Comparison of ENCODE assay signal across 8 cellular contexts in the genomic region with DNA sequence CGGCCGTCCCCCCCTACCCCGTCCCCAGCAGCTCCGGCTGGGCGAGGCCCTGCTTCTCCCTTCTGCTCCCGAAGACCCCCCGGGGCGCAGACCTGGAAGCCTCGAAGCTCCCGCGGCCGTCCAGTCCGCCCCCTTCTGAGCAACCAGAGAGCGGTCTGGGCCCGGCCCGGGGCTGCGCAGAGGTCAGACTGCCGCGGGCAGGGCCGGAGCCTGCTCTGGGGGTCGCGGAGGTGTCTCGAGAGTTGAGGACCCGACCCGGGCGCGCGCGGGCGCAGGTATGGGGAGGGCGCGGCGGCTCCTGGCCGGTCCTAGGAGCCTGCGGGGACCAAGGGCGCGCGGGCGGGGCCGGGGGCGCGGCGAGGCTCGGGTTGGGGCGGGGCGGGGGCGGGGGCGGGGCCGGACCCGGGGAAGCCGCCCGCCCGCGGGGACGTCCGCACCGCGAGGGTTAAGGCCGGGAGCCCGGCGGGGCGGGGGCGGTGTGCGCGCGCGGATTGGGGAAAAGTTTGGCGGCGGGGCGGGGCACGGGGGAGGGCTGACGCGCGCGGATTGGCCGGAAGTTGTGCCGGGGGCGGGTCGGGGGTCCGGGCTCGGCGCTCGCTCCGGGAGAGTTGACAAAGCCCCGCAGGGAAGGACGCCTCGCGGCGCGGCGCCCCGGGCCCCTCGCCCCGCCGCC. TPM values are rescaled to one million over a fixed set of nuclear protein-coding genes. Genes with fewer than 3 reads are reported as not detected.
A peak's percentile ranks its signal among the peaks of the same experiment; 100 is the strongest.
DNase-seq lines count a peak whose midpoint lies in the region; ATAC-seq and TF ChIP-seq lines count a peak whose summit lies in the region.

A gene with protein sequence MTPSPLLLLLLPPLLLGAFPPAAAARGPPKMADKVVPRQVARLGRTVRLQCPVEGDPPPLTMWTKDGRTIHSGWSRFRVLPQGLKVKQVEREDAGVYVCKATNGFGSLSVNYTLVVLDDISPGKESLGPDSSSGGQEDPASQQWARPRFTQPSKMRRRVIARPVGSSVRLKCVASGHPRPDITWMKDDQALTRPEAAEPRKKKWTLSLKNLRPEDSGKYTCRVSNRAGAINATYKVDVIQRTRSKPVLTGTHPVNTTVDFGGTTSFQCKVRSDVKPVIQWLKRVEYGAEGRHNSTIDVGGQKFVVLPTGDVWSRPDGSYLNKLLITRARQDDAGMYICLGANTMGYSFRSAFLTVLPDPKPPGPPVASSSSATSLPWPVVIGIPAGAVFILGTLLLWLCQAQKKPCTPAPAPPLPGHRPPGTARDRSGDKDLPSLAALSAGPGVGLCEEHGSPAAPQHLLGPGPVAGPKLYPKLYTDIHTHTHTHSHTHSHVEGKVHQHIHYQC (plus strand): TSS at position 605 of the 673 bp plus-strand sequence. CDS start 860 bp downstream, outside the sequence.

- peaks cover 28% of the 10 kb centered on the region for H3K27me3 Mint-ChIP-seq in activated T-cell treated with anti-CD3 and anti-CD28 coated beads, Interleukin-2, amount 50 U/mL, for 72 hours (ENCODE audit: low read depth)
- peaks cover 26 to 30% (median 28%) of the 10 kb centered on the region in 3 donors for H3K27me3 Mint-ChIP-seq in naive B cell

- H3K4me1 Mint-ChIP-seq in activated T-cell treated with anti-CD3 and anti-CD28 coated beads, Interleukin-2, amount 50 U/mL, for 72 hours (ENCODE audit: low read depth), result peaks cover 13% of the 10 kb centered on the region
- H3K4me1 Mint-ChIP-seq in naive B cell, result peaks cover 11 to 18% (median 16%) of the 10 kb centered on the region in 3 donors

- intact Hi-C loops in PC-3 (cut with micrococcal nuclease), result no loop called here
- intact Hi-C loops in esophagus squamous epithelium (cut with DNase I), result no loop called here

- no peaks in the 10 kb centered on the region; the same call in 1 of the 2 replicates for H4K20me1 ChIP-seq in PC-3 (ENCODE audit: low read length)

- peak within 1 kb of the TSS; percentile 97 for H3K4me2 ChIP-seq in PC-3 (ENCODE audit: low read length)

- H2AFZ ChIP-seq in PC-3 (ENCODE audit: low read length), result peak within 1 kb of the TSS; percentile 73; the same call in 1 of the 2 replicates

- BruUV-seq in PC-3 (replicated peaks; lab: Mats Ljungman, UMichigan), result no TSS peak

- peak within 1 kb of the TSS; percentile 36 for H3K4me3 ChIP-seq in GM06990 (replicated peaks; ENCODE audit: low read depth, low read length)
- peak within 1 kb of the TSS; percentile 73 for H3K4me3 ChIP-seq in PC-3 (ENCODE audit: low read length)
- peak within 1 kb of the TSS; percentile 52 to 84 (median 61) for H3K4me3 ChIP-seq in esophagus squamous epithelium

- POLR2A ChIA-PET in PC-3 (lab: Charles Lee; ENCODE audit: unreplicated experiment), result interaction anchor here (0.6 to 0.7 kb wide), 2 partner anchors 42 to 158 kb away, joined by 3 to 16 read pairs; no protein-coding TSS in a partner anchor

- WGBS in esophagus squamous epithelium, 2 donors, result 5% methylated on average over 4 of the region's 95 CpGs; no CpG with 5 or more reads in 1 of the 2 donors

- H3K79me2 ChIP-seq in PC-3 (ENCODE audit: low read length), result no peaks in the 10 kb centered on the region

- H3K36me3 ChIP-seq in GM06990 (ENCODE audit: control insufficient read depth, insufficient read depth, low read length) (no peaks in the 10 kb centered on the region), PC-3 (ENCODE audit: low read depth, low read length) (no peaks in the 10 kb centered on the region), esophagus squamous epithelium (no peaks in the 10 kb centered on the region)

- CTCF ChIA-PET in PC-3 (lab: Charles Lee), result no interaction called here

- H3K9me2 ChIP-seq in PC-3 (replicated peaks; ENCODE audit: low read length), result no peaks in the 10 kb centered on the region

- no peaks in the 10 kb centered on the region for H3K9me3 ChIP-seq in PC-3 (ENCODE audit: low read length)
- H3K9me3 ChIP-seq in esophagus squamous epithelium, result peaks cover 0 to 3% (median 0%) of the 10 kb centered on the region in 3 donors

- H3K27me3 ChIP-seq in GM06990 (replicated peaks; ENCODE audit: control insufficient read depth, insufficient read depth, low read length), result no peaks in the 10 kb centered on the region
- 0 out of 2 replicates have a peak, but pooled peaks cover 5% of the 10 kb centered on the region for H3K27me3 ChIP-seq in PC-3 (ENCODE audit: low read length)
- peaks cover 0 to 31% (median 7%) of the 10 kb centered on the region in 4 donors for H3K27me3 ChIP-seq in esophagus squamous epithelium

- TF ChIP-seq CTCF in GM06990 (IDR thresholded peaks at IDR 0.05; ENCODE audit: insufficient read depth, low read length, poor library complexity, severe bottlenecking) (no peak), PC-3 (conservative IDR thresholded peaks at IDR 0.05; ENCODE audit: low read depth, low read length) (no peak), esophagus squamous epithelium (IDR thresholded peaks at IDR 0.05) (no peak)

- peaks cover 0 to 3% of the 10 kb centered on the region in 2 donors for H3K9me3 Mint-ChIP-seq in activated T-cell treated with anti-CD3 and anti-CD28 coated beads, Interleukin-2, amount 50 U/mL, for 72 hours
- H3K9me3 Mint-ChIP-seq in naive B cell, result peaks cover 0 to 5% (median 0%) of the 10 kb centered on the region in 7 donors

- ATAC-seq in HG02885 (IDR thresholded peaks at IDR 0.05; ENCODE audit: poor library complexity, unreplicated experiment) (peak; percentile 45), PC-3 (peak; percentile 53), naive B cell (ENCODE audit: low read depth in 2 of 2) (peak; percentile 61 to 63), HG02938 (IDR thresholded peaks at IDR 0.05; ENCODE audit: unreplicated experiment) (no peak)
- ATAC-seq in activated T-cell treated with anti-CD3 and anti-CD28 coated beads, Interleukin-2, amount 50 U/mL, for 72 hours (replicated peaks in 1 of 2), result peak; percentile 62 to 68

- peak within 1 kb of the TSS; percentile 84 to 91 for H3K4me3 Mint-ChIP-seq in activated T-cell treated with anti-CD3 and anti-CD28 coated beads, Interleukin-2, amount 50 U/mL, for 72 hours
- peak within 1 kb of the TSS; percentile 80 to 95 (median 92) for H3K4me3 Mint-ChIP-seq in naive B cell

- peak within 1 kb of the TSS; percentile 55 for H3K9ac ChIP-seq in PC-3 (ENCODE audit: low read length)

- TF ChIP-seq POLR2A in esophagus squamous epithelium (IDR thresholded peaks at IDR 0.05), result no peak

- H3K4me1 ChIP-seq in PC-3 (ENCODE audit: insufficient read depth, low read length) (peaks cover 12% of the 10 kb centered on the region), esophagus squamous epithelium (peaks cover 22 to 42% (median 29%) of the 10 kb centered on the region in 3 donors)

- peak within 1 kb of the TSS; percentile 72 for H3K27ac ChIP-seq in PC-3 (ENCODE audit: low read length)
- H3K27ac ChIP-seq in esophagus squamous epithelium, result peak within 1 kb of the TSS; percentile 77 to 92 (median 90)

- H3K27ac Mint-ChIP-seq in activated T-cell treated with anti-CD3 and anti-CD28 coated beads, Interleukin-2, amount 50 U/mL, for 72 hours, result peak within 1 kb of the TSS; percentile 61
- H3K27ac Mint-ChIP-seq in naive B cell, result peak within 1 kb of the TSS; percentile 53 to 92 (median 87)

- peak; percentile 88 for DNase-seq in GM06990 (ENCODE audit: extremely low read depth, insufficient read length)
- peak; percentile 77 for DNase-seq in PC-3
- DNase-seq in activated T-cell treated with anti-CD3 and anti-CD28 coated beads, Interleukin-2, amount 50 U/mL, for 72 hours, result peak; percentile 95 to 96
- DNase-seq in esophagus squamous epithelium (lab: John Stamatoyannopoulos, UW), result peak; percentile 49
- peak; percentile 84 for DNase-seq in naive B cell
- peak; percentile 87 for DNase-seq in stimulated activated CD8-positive, alpha-beta memory T cell treated with anti-CD3 and anti-CD28 coated beads, Interleukin-7, amount 100 ng/mL, for 24 hours (ENCODE audit: low read depth)

- H3K36me3 Mint-ChIP-seq in activated T-cell treated with anti-CD3 and anti-CD28 coated beads, Interleukin-2, amount 50 U/mL, for 72 hours (ENCODE audit: insufficient read depth in 2 of 2), result no peaks in the 10 kb centered on the region
- H3K36me3 Mint-ChIP-seq in naive B cell, result peaks cover 3 to 7% of the 10 kb centered on the region in 2 donors

- H3F3A ChIP-seq in PC-3 (ENCODE audit: low read length, unreplicated experiment), result no peaks in the 10 kb centered on the region

RNA-seq across cellular contexts. Expression of the gene that starts here (rescaled TPM):
- 31.2 and 42.6 TPM in 2 replicates for total RNA-seq in PC-3 (2014; rRNA removed)
- 10 to 100 TPM; 15.9 to 18.6 TPM for total RNA-seq in activated T-cell treated with anti-CD3 and anti-CD28 coated beads, Interleukin-2, amount 50 U/mL, for 72 hours
- total RNA-seq in esophagus squamous epithelium, result 10 to 100 TPM in 1 of 4 donors, 1 to 10 TPM in 3; 2.8 to 10.1 (median 4.7) TPM
- polyA plus RNA-seq in naive B cell (ENCODE audit: low read depth in 6 of 6), result 1 to 10 TPM in 2 of 6 donors, under 1 TPM in 3, not detected in 1; 0.22 to 2.3 (median 0.37) TPM
